Comparison of ENCODE assay signal across 23 cellular contexts in the genomic region with DNA sequence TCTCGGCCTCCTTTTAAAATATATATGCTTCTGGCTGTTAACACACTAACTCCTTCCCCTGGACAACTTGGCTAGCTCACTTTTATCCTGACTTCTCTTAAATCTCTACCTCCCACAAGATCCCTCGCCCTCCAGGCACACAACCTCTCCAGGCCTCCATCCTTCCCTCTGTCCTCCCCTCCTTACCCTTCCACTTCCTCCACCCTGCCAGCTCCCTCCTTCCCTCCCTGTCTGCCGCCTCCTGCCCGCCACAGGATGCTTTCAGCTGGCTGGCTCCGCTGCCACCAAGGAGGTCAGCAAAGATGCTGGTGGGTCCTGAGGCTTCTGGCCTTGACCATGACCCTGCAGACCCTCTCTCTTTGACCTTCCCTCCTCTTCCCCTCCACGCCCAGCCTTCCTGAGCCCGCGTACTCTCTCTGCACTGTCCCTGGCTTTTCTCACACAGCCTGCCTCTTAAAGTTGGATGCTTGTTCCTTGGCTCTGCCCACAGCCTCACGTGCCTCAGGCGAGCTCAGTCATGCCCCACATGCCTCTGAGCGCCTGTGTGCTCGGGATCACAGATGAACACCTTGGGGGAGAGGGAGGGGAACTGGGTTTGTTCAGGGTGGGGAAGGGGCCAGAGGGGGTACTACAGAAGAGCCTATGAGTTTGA. TPM values are rescaled to one million over a fixed set of nuclear protein-coding genes. Genes with fewer than 3 reads are reported as not detected.
DNase-seq lines count a peak whose midpoint lies in the region; ATAC-seq and TF ChIP-seq lines count a peak whose summit lies in the region.
"Had no signal": no experiment of that assay in that cellular context is flagged by ENCODE, and none has a peak within 500 bp of the region (broad histone marks: within the 10 kb centered on the region; RNA-seq: fewer than 3 reads in every experiment).

No MANE protein-coding gene starts in this region.

- no peaks in the 10 kb centered on the region for H3K9me3 Mint-ChIP-seq in activated naive CD4-positive, alpha-beta T cell treated with anti-CD3 and anti-CD28 coated beads, Interleukin-2, amount 50 U/mL, for 24 hours
- H3K9me3 Mint-ChIP-seq in MCF 10A (ENCODE audit: unreplicated experiment): no peaks in the 10 kb centered on the region
- H3K9me3 Mint-ChIP-seq: activated naive CD8-positive, alpha-beta T cell treated with anti-CD3 and anti-CD28 coated beads, Interleukin-2, amount 50 U/mL, for 24 hours; CD4-positive, CD25-positive, alpha-beta regulatory T cell; nephron progenitor cell had no signal

- no peak for DNase-seq in activated naive CD4-positive, alpha-beta T cell treated with anti-CD3 and anti-CD28 coated beads, Interleukin-2, amount 50 U/mL, for 16 hours
- DNase-seq in IMR-90 (no peak), MCF 10A (ENCODE audit: unreplicated experiment) (peak; percentile 66), osteoblast (ENCODE audit: insufficient read length, low spot score, missing footprints) (peak; percentile 43), PC-9 (no peak)
- no peak for DNase-seq in activated CD8-positive, alpha-beta memory T cell treated with anti-CD3 and anti-CD28 coated beads, Interleukin-2, amount 50 U/mL, for 4 hours
- DNase-seq: ACHN; activated CD8-positive, alpha-beta memory T cell treated with anti-CD3 and anti-CD28 coated beads for 24 hours; activated naive CD8-positive, alpha-beta T cell treated with anti-CD3 and anti-CD28 coated beads, Interleukin-2, amount 50 U/mL, for 24 hours; brain microvascular endothelial cell; CD4-positive, CD25-positive, alpha-beta regulatory T cell; foreskin melanocyte; kidney glomerular epithelial cell; nephron progenitor cell had no signal

- H4K5ac ChIP-seq in IMR-90 (ENCODE audit: low read depth, low read length): no peak overlapping the region

- H3K4me1 ChIP-seq in IMR-90 (ENCODE audit: control insufficient read depth, insufficient read depth, low read length) (no peaks in the 10 kb centered on the region), osteoblast (ENCODE audit: insufficient read depth, low read length) (no peaks in the 10 kb centered on the region), PC-9 (replicated peaks; ENCODE audit: insufficient read depth) (no peaks in the 10 kb centered on the region)
- H3K4me1 ChIP-seq: Peyer's patch had no signal

- H3K79me1 ChIP-seq in IMR-90 (ENCODE audit: low read depth in 1 of 2, low read length in 2 of 2): no peaks in the 10 kb centered on the region

- no peak overlapping the region for H3K9ac ChIP-seq in IMR-90 (ENCODE audit: low read depth, low read length)

- dilution Hi-C loops in IMR-90 (cut with HindIII; ENCODE audit: low sequenced_read_pairs, unreplicated experiment): no loop called here

- H3K27ac Mint-ChIP-seq in activated naive CD4-positive, alpha-beta T cell treated with anti-CD3 and anti-CD28 coated beads, Interleukin-2, amount 50 U/mL, for 24 hours: peak overlapping the region; percentile 11
- H3K27ac Mint-ChIP-seq in MCF 10A (ENCODE audit: low read depth, unreplicated experiment): peak overlapping the region; percentile 25
- H3K27ac Mint-ChIP-seq: activated naive CD8-positive, alpha-beta T cell treated with anti-CD3 and anti-CD28 coated beads, Interleukin-2, amount 50 U/mL, for 24 hours; nephron progenitor cell had no signal

- H3K23ac ChIP-seq in IMR-90 (ENCODE audit: low read depth, low read length): no peak overlapping the region

- no peak for TF ChIP-seq RAD21 in IMR-90 (IDR thresholded peaks at IDR 0.05; ENCODE audit: low read length)

- no peak overlapping the region for H4K8ac ChIP-seq in IMR-90 (ENCODE audit: low read depth in 2 of 2, low read length in 2 of 2)

- H3K27me3 ChIP-seq in IMR-90 (ENCODE audit: control insufficient read depth, insufficient read depth, low read length): peaks cover 52% of the 10 kb centered on the region
- peaks cover 14% of the 10 kb centered on the region for H3K27me3 ChIP-seq in osteoblast (ENCODE audit: insufficient read depth, low read length)
- H3K27me3 ChIP-seq in PC-9 (ENCODE audit: insufficient read depth, low read depth): peaks cover 37% of the 10 kb centered on the region
- H3K27me3 ChIP-seq: Peyer's patch had no signal

- H3K4me3 Mint-ChIP-seq in activated naive CD4-positive, alpha-beta T cell treated with anti-CD3 and anti-CD28 coated beads, Interleukin-2, amount 50 U/mL, for 24 hours: no peak overlapping the region
- peak overlapping the region; percentile 28 for H3K4me3 Mint-ChIP-seq in MCF 10A (ENCODE audit: unreplicated experiment)
- H3K4me3 Mint-ChIP-seq: activated naive CD8-positive, alpha-beta T cell treated with anti-CD3 and anti-CD28 coated beads, Interleukin-2, amount 50 U/mL, for 24 hours; CD4-positive, CD25-positive, alpha-beta regulatory T cell; nephron progenitor cell had no signal

- no peaks in the 10 kb centered on the region for H3K27me3 Mint-ChIP-seq in activated naive CD4-positive, alpha-beta T cell treated with anti-CD3 and anti-CD28 coated beads, Interleukin-2, amount 50 U/mL, for 24 hours
- no peaks in the 10 kb centered on the region for H3K27me3 Mint-ChIP-seq in MCF 10A (ENCODE audit: insufficient read depth, unreplicated experiment)

- no peaks in the 10 kb centered on the region for H3K36me3 ChIP-seq in IMR-90 (ENCODE audit: control insufficient read depth, insufficient read depth, low read length)
- no peaks in the 10 kb centered on the region for H3K36me3 ChIP-seq in osteoblast (ENCODE audit: insufficient read depth, low read length)
- no peaks in the 10 kb centered on the region for H3K36me3 ChIP-seq in PC-9 (ENCODE audit: low read depth)
- H3K36me3 ChIP-seq: brain microvascular endothelial cell, Peyer's patch had no signal

- WGBS in IMR-90 (ENCODE audit: extremely low coverage in 2 of 2, insufficient read length in 1 of 2), 2 experiments: 63% methylated on average over 4 of the region's 12 CpGs; no CpG with 5 or more reads in 1 of the 2 experiments

- TF ChIP-seq POLR2A in IMR-90 (IDR thresholded peaks at IDR 0.05; ENCODE audit: low read depth, low read length): no peak

- no peak for TF ChIP-seq CTCF in IMR-90 (conservative IDR thresholded peaks at IDR 0.05; ENCODE audit: low read depth, low read length)
- TF ChIP-seq CTCF in MCF 10A (IDR thresholded peaks at IDR 0.05; ENCODE audit: unreplicated experiment): no peak
- TF ChIP-seq CTCF in osteoblast (IDR thresholded peaks at IDR 0.05; ENCODE audit: extremely low read depth, low read depth, low read length): no peak
- TF ChIP-seq CTCF in PC-9 (conservative IDR thresholded peaks at IDR 0.05): no peak

- no peaks in the 10 kb centered on the region for H3K4me1 Mint-ChIP-seq in activated naive CD4-positive, alpha-beta T cell treated with anti-CD3 and anti-CD28 coated beads, Interleukin-2, amount 50 U/mL, for 24 hours
- H3K4me1 Mint-ChIP-seq in MCF 10A (ENCODE audit: insufficient read depth, unreplicated experiment): peaks cover 15% of the 10 kb centered on the region
- H3K4me1 Mint-ChIP-seq: activated naive CD8-positive, alpha-beta T cell treated with anti-CD3 and anti-CD28 coated beads, Interleukin-2, amount 50 U/mL, for 24 hours; CD4-positive, CD25-positive, alpha-beta regulatory T cell had no signal

- in situ Hi-C loops in IMR-90 (cut with MboI; ENCODE audit: low sequenced_read_pairs): no loop called here

- no peak overlapping the region for H2BK5ac ChIP-seq in IMR-90 (ENCODE audit: low read depth, low read length, poor library complexity, severe bottlenecking)

- H4K91ac ChIP-seq in IMR-90 (ENCODE audit: insufficient read depth, low read depth, low read length): no peak overlapping the region

- H2AK5ac ChIP-seq in IMR-90 (ENCODE audit: low read depth, low read length): no peak overlapping the region

- H2AK9ac ChIP-seq in IMR-90 (replicated peaks; ENCODE audit: low read depth, low read length, poor library complexity): peak overlapping the region; percentile 42

- H3K9me3 ChIP-seq in IMR-90 (ENCODE audit: control insufficient read depth, insufficient read depth, low read length) (no peaks in the 10 kb centered on the region), osteoblast (ENCODE audit: low read depth, low read length) (no peaks in the 10 kb centered on the region), PC-9 (ENCODE audit: insufficient read depth, low read depth) (no peaks in the 10 kb centered on the region)
- H3K9me3 ChIP-seq: Peyer's patch had no signal

- no peak overlapping the region for H3K4ac ChIP-seq in IMR-90 (ENCODE audit: low read depth, low read length)

- H2AFZ ChIP-seq in IMR-90 (replicated peaks; ENCODE audit: low read length, poor library complexity) (no peak overlapping the region), osteoblast (ENCODE audit: low read length) (no peak overlapping the region), PC-9 (no peak overlapping the region)

- H3K79me2 ChIP-seq in osteoblast (ENCODE audit: insufficient read depth, low read length): no peaks in the 10 kb centered on the region
- H3K79me2 ChIP-seq in PC-9 (ENCODE audit: low read depth): no peaks in the 10 kb centered on the region

- H3K56ac ChIP-seq in IMR-90 (ENCODE audit: extremely low read depth, insufficient read depth, low read length): no peak overlapping the region

- H4K20me1 ChIP-seq in IMR-90 (ENCODE audit: insufficient read depth, low read length): no peaks in the 10 kb centered on the region
- no peaks in the 10 kb centered on the region for H4K20me1 ChIP-seq in osteoblast (ENCODE audit: insufficient read depth, low read length)
- H4K20me1 ChIP-seq in PC-9 (ENCODE audit: insufficient read depth): no peaks in the 10 kb centered on the region

- H2BK120ac ChIP-seq in IMR-90 (ENCODE audit: low read depth, low read length): no peak overlapping the region

- H3K27ac ChIP-seq in IMR-90 (ENCODE audit: insufficient read depth, low read length) (no peak overlapping the region), osteoblast (ENCODE audit: low read depth, low read length) (no peak overlapping the region), PC-9 (no peak overlapping the region)
- H3K27ac ChIP-seq: brain microvascular endothelial cell, coronary artery, epithelial cell of prostate, HL-60, Peyer's patch had no signal

- H3K4me3 ChIP-seq in IMR-90 (ENCODE audit: insufficient read depth, low read depth, low read length): no peak overlapping the region
- no peak overlapping the region for H3K4me3 ChIP-seq in osteoblast (ENCODE audit: insufficient read depth, low read length)
- H3K4me3 ChIP-seq in PC-9: no peak overlapping the region
- H3K4me3 ChIP-seq: coronary artery, Peyer's patch had no signal

- no peaks in the 10 kb centered on the region for H3K9me2 ChIP-seq in PC-9 (ENCODE audit: insufficient read depth)

- no peak overlapping the region for H3K4me2 ChIP-seq in IMR-90 (ENCODE audit: low read depth, low read length)
- no peak overlapping the region for H3K4me2 ChIP-seq in osteoblast (ENCODE audit: insufficient read depth, low read length)
- no peak overlapping the region for H3K4me2 ChIP-seq in PC-9

- CTCF ChIA-PET in IMR-90 (lab: Yijun Ruan, JAX): no interaction called here
- CTCF ChIA-PET in MCF 10A (lab: Yijun Ruan, JAX): interaction anchor here (0.6 to 1.7 kb wide), 3 partner anchors 14 to 145 kb away, joined by 3 to 6 read pairs (median 4); no protein-coding TSS in a partner anchor
- CTCF ChIA-PET in PC-9 (lab: Charles Lee): interaction anchor here (0.6 to 0.7 kb wide), 2 partner anchors 19 to 62 kb away, joined by 4 to 18 read pairs; no protein-coding TSS in a partner anchor

- BruUV-seq in IMR-90 (replicated peaks; lab: Mats Ljungman, UMichigan): no TSS peak
- no TSS peak for BruUV-seq in MCF 10A (replicated peaks; lab: Mats Ljungman, UMichigan)
- BruUV-seq in PC-9 (replicated peaks; lab: Mats Ljungman, UMichigan): no TSS peak

- POLR2A ChIA-PET in IMR-90 (lab: Charles Lee; ENCODE audit: unreplicated experiment) (no interaction called here), MCF 10A (lab: Yijun Ruan, JAX) (interaction anchor here (0.9 to 1.8 kb wide), 10 partner anchors 8 to 479 kb away, joined by 3 to 10 read pairs (median 4); no protein-coding TSS in a partner anchor), PC-9 (lab: Charles Lee; ENCODE audit: unreplicated experiment) (interaction anchor here (0.6 kb wide), 1 partner anchor 498 kb away, joined by 11 read pairs; no protein-coding TSS in a partner anchor)

- H3K9me1 ChIP-seq in IMR-90 (ENCODE audit: insufficient read depth, low read length): no peaks in the 10 kb centered on the region

- H3K18ac ChIP-seq in IMR-90 (ENCODE audit: low read depth, low read length): no peak overlapping the region

- H2BK15ac ChIP-seq in IMR-90 (ENCODE audit: low read depth, low read length): no peak overlapping the region

- intact Hi-C loops in IMR-90 (cut with micrococcal nuclease) (no loop called here), MCF 10A (cut with micrococcal nuclease) (loop anchor here (1.0 kb wide), 1 partner anchor 56 kb away; no protein-coding TSS in a partner anchor), PC-9 (cut with micrococcal nuclease; ENCODE audit: unreplicated experiment) (no loop called here)

- ATAC-seq in IMR-90 (ENCODE audit: low read depth): no peak
- no peak for ATAC-seq in HG02884 (IDR thresholded peaks at IDR 0.05; ENCODE audit: unreplicated experiment)
- ATAC-seq: activated CD4-positive, CD25-positive, alpha-beta regulatory T cell treated with anti-CD3 and anti-CD28 coated beads, Interleukin-2, amount 50 U/mL, for 24 hours; activated naive CD8-positive, alpha-beta T cell treated with anti-CD3 and anti-CD28 coated beads, Interleukin-2, amount 50 U/mL, for 24 hours; SK-N-SH treated with all-trans-retinoic acid at 6 μM for 48 hours had no signal

- H3K36me3 Mint-ChIP-seq in activated naive CD4-positive, alpha-beta T cell treated with anti-CD3 and anti-CD28 coated beads, Interleukin-2, amount 50 U/mL, for 24 hours: no peaks in the 10 kb centered on the region
- peaks cover 6% of the 10 kb centered on the region for H3K36me3 Mint-ChIP-seq in MCF 10A (ENCODE audit: insufficient read depth, unreplicated experiment)
- H3K36me3 Mint-ChIP-seq: CD4-positive, CD25-positive, alpha-beta regulatory T cell had no signal

- H2BK20ac ChIP-seq in IMR-90 (ENCODE audit: low read depth, low read length): no peak overlapping the region

- no peaks in the 10 kb centered on the region for H3F3A ChIP-seq in PC-9 (ENCODE audit: insufficient read depth, low read depth)

- no peak overlapping the region for H3K14ac ChIP-seq in IMR-90 (replicated peaks; ENCODE audit: low read depth, low read length)

RNA-seq across cellular contexts. Expression of a gene that starts 6.7 kb away (rescaled TPM):
- total RNA-seq in IMR-90 (2012; rRNA removed): not detected in 2 replicates
- not detected in 2 replicates for polyA plus RNA-seq in IMR-90 (2012; rRNA removed)
- polyA plus RNA-seq in IMR-90 (2012; cell fraction: cytosol; rRNA removed): not detected in 2 replicates
- polyA plus RNA-seq in IMR-90 (2012; cell fraction: nucleus; rRNA removed; ENCODE audit: low replicate concordance): not detected in 2 replicates
- total RNA-seq in MCF 10A (2022): not detected in 2 replicates
- total RNA-seq in osteoblast: under 0.01 TPM in 2 replicates
- not detected in 2 replicates for total RNA-seq in PC-9 (2021)
- total RNA-seq: pulmonary artery endothelial cell had no signal

Comparison
In these comparisons a context has a peak if more than half of its experiments do, and no peak if none do; other contexts are left out.
1. DNase-seq: peak in MCF 10A (single experiment) and osteoblast (single experiment); none in activated naive CD4-positive, alpha-beta T cell treated with anti-CD3 and anti-CD28 coated beads, Interleukin-2, amount 50 U/mL, for 16 hours (single experiment), IMR-90 (single experiment), PC-9 (0 of 2) and activated CD8-positive, alpha-beta memory T cell treated with anti-CD3 and anti-CD28 coated beads, Interleukin-2, amount 50 U/mL, for 4 hours (single experiment).